Comparison of ENCODE assay signal across 23 cellular contexts in genomic region chr1:19068639-19069276, GRCh38.
DNase-seq lines count a peak whose midpoint lies in the region; ATAC-seq and TF ChIP-seq lines count a peak whose summit lies in the region.
"Had no signal": no experiment of that assay in that cellular context is flagged by ENCODE, and none has a peak within 500 bp of the region (broad histone marks: within the 10 kb centered on the region; RNA-seq: fewer than 3 reads in every experiment).

No MANE protein-coding gene starts in this region.

- TF ChIP-seq CTCF in SK-N-SH (IDR thresholded peaks at IDR 0.05) (no peak), PC-3 (conservative IDR thresholded peaks at IDR 0.05; ENCODE audit: low read depth, low read length) (no peak)

- H3K9me2 ChIP-seq in SK-N-SH (no peaks in the 10 kb centered on the region), PC-3 (replicated peaks; ENCODE audit: low read length) (no peaks in the 10 kb centered on the region)

- peak; percentile 11 for TF ChIP-seq RAD21 in SK-N-SH (IDR thresholded peaks at IDR 0.05; ENCODE audit: low read length)

- POLR2A ChIA-PET in SK-N-SH (lab: Yijun Ruan, JAX) = no interaction called here
- POLR2A ChIA-PET in PC-3 (lab: Charles Lee; ENCODE audit: unreplicated experiment) = no interaction called here
- POLR2A ChIA-PET in naive thymus-derived CD8-positive, alpha-beta T cell (lab: Charles Lee) = no interaction called here

- H3K9me3 Mint-ChIP-seq in stimulated activated effector memory CD8-positive, alpha-beta T cell treated with anti-CD3 and anti-CD28 coated beads, Interleukin-12 subunit alpha, Interleukin-12 subunit beta, amount 100 ng/mL, for 72 hours = no peaks in the 10 kb centered on the region
- no peaks in the 10 kb centered on the region for H3K9me3 Mint-ChIP-seq in naive thymus-derived CD8-positive, alpha-beta T cell
- H3K9me3 Mint-ChIP-seq: activated T-helper 1 cell treated with anti-CD3 and anti-CD28 coated beads, Interleukin-12 subunit alpha, Interleukin-12 subunit beta, Interleukin-2, Interleukin-4 antibody, amounts not matched to agents 30 ng/mL and 10 ng/mL and 1 ng/mL, durations not matched to agents 14 hours and 24 hours and 36 hours; immature natural killer cell had no signal

- H4K20me1 ChIP-seq in SK-N-SH (ENCODE audit: insufficient read depth) = no peaks in the 10 kb centered on the region
- H4K20me1 ChIP-seq in PC-3 (ENCODE audit: low read length) = no peaks in the 10 kb centered on the region

- peaks cover 12% of the 10 kb centered on the region for H3K36me3 Mint-ChIP-seq in stimulated activated effector memory CD8-positive, alpha-beta T cell treated with anti-CD3 and anti-CD28 coated beads, Interleukin-12 subunit alpha, Interleukin-12 subunit beta, amount 100 ng/mL, for 72 hours
- H3K36me3 Mint-ChIP-seq in naive thymus-derived CD8-positive, alpha-beta T cell = peaks cover 0 to 2% (median 0%) of the 10 kb centered on the region in 3 donors

- H3K36me3 ChIP-seq in SK-N-SH (replicated peaks in 1 of 2; ENCODE audit: control insufficient read depth in 1 of 2, insufficient read depth in 2 of 2, low read length in 1 of 2) (peaks cover 0 to 13% of the 10 kb centered on the region in 2 experiments), PC-3 (ENCODE audit: low read depth, low read length) (0 out of 2 replicates have a peak, but pooled peaks cover 1% of the 10 kb centered on the region)

- H3K27me3 Mint-ChIP-seq in naive thymus-derived CD8-positive, alpha-beta T cell = peaks cover 0 to 17% (median 0%) of the 10 kb centered on the region in 5 donors
- H3K27me3 Mint-ChIP-seq: activated CD4-positive, alpha-beta T cell treated with anti-CD3 and anti-CD28 coated beads for 36 hours; activated naive CD8-positive, alpha-beta T cell; B cell had no signal

- CTCF ChIA-PET in SK-N-SH (lab: Yijun Ruan, JAX) = interaction anchor here (0.6 to 6.8 kb wide), 6 partner anchors 76 to 174 kb away, joined by 3 to 34 read pairs (median 3); no protein-coding TSS in a partner anchor
- CTCF ChIA-PET in PC-3 (lab: Charles Lee) = no interaction called here

- peak overlapping the region; percentile 56 for H3K27ac Mint-ChIP-seq in stimulated activated effector memory CD8-positive, alpha-beta T cell treated with anti-CD3 and anti-CD28 coated beads, Interleukin-12 subunit alpha, Interleukin-12 subunit beta, amount 100 ng/mL, for 72 hours
- H3K27ac Mint-ChIP-seq in naive thymus-derived CD8-positive, alpha-beta T cell = peak overlapping the region in 2 of 10 donors; percentile 33 to 56
- H3K27ac Mint-ChIP-seq: activated CD4-positive, alpha-beta T cell treated with anti-CD3 and anti-CD28 coated beads for 36 hours; activated naive CD8-positive, alpha-beta T cell; activated T-helper 1 cell treated with anti-CD3 and anti-CD28 coated beads, Interleukin-12 subunit alpha, Interleukin-12 subunit beta, Interleukin-2, Interleukin-4 antibody, amounts not matched to agents 30 ng/mL and 10 ng/mL and 1 ng/mL, durations not matched to agents 14 hours and 24 hours and 36 hours; B cell had no signal

- no peaks in the 10 kb centered on the region for H3K9me3 ChIP-seq in SK-N-SH
- no peaks in the 10 kb centered on the region for H3K9me3 ChIP-seq in PC-3 (ENCODE audit: low read length)
- H3K9me3 ChIP-seq: HAP-1, left lung, neutrophil had no signal

- H3K4me3 ChIP-seq in SK-N-SH (ENCODE audit: low read depth in 2 of 2, low read length in 1 of 2) (no peak overlapping the region), PC-3 (ENCODE audit: low read length) (no peak overlapping the region)
- H3K4me3 ChIP-seq: HAP-1, left lung had no signal

- 77% methylated on average over 9 of the region's 11 CpGs for WGBS in SK-N-SH (ENCODE audit: low lambda C conversion rate)

- no peak for TF ChIP-seq POLR2A in erythroblast (IDR thresholded peaks at IDR 0.05; ENCODE audit: low read length)

- H3K27me3 ChIP-seq in SK-N-SH (ENCODE audit: insufficient read depth) (no peaks in the 10 kb centered on the region), PC-3 (ENCODE audit: low read length) (no peaks in the 10 kb centered on the region)
- H3K27me3 ChIP-seq: left lung, neutrophil had no signal

- intact Hi-C loops in PC-3 (cut with micrococcal nuclease) = no loop called here

- H3K4me1 Mint-ChIP-seq in stimulated activated effector memory CD8-positive, alpha-beta T cell treated with anti-CD3 and anti-CD28 coated beads, Interleukin-12 subunit alpha, Interleukin-12 subunit beta, amount 100 ng/mL, for 72 hours = peaks cover 12% of the 10 kb centered on the region
- peaks cover 11 to 44% (median 30%) of the 10 kb centered on the region in 4 donors for H3K4me1 Mint-ChIP-seq in naive thymus-derived CD8-positive, alpha-beta T cell
- H3K4me1 Mint-ChIP-seq: B cell had no signal

- DNase-seq in SK-N-SH = peak; percentile 80
- no peak for DNase-seq in PC-3
- peak; percentile 46 to 81 for DNase-seq in erythroblast (lab: John Stamatoyannopoulos, UW)
- no peak for DNase-seq in stimulated activated effector memory CD8-positive, alpha-beta T cell treated with anti-CD3 and anti-CD28 coated beads, Interleukin-12 subunit alpha, Interleukin-12 subunit beta, amount 100 ng/mL, for 72 hours (ENCODE audit: low spot score in 2 of 2)
- no peak for DNase-seq in naive thymus-derived CD8-positive, alpha-beta T cell
- DNase-seq: 8988T; activated CD4-positive, alpha-beta T cell treated with anti-CD3 and anti-CD28 coated beads for 36 hours; effector memory CD4-positive, alpha-beta T cell; immature natural killer cell; Karpas-422; left lung; NCI-H1048; NCI-H2029 treated with DMSO at 0.1 percent for 48 hours; NK-92 treated with Interleukin-12 subunit alpha and Interleukin-12 subunit beta, amount 100 ng/mL, for 24 hours; stimulated activated CD4-positive, alpha-beta T cell treated with anti-CD3 and anti-CD28 coated beads, Interleukin-4, amount 100 ng/mL, for 4 hours had no signal

- H3F3A ChIP-seq in SK-N-SH (replicated peaks; ENCODE audit: insufficient read depth) (no peaks in the 10 kb centered on the region), PC-3 (ENCODE audit: low read length, unreplicated experiment) (no peaks in the 10 kb centered on the region)

- H3K27ac ChIP-seq in SK-N-SH (ENCODE audit: low read depth in 2 of 2, low read length in 1 of 2) = peak overlapping the region in 1 of 2 experiments; percentile 53; a peak in 1 of 4 replicates
- H3K27ac ChIP-seq in PC-3 (ENCODE audit: low read length) = no peak overlapping the region
- H3K27ac ChIP-seq: left lung, neutrophil had no signal

- H3K9ac ChIP-seq in SK-N-SH (no peak overlapping the region), PC-3 (ENCODE audit: low read length) (no peak overlapping the region)

- no peak; the same call in 2 of the 3 replicates for ATAC-seq in SK-N-SH treated with all-trans-retinoic acid at 6 μM for 48 hours
- peak; percentile 3; the same call in 1 of the 2 replicates for ATAC-seq in PC-3
- ATAC-seq in stimulated activated effector memory CD8-positive, alpha-beta T cell treated with anti-CD3 and anti-CD28 coated beads, Interleukin-12 subunit alpha, Interleukin-12 subunit beta, amount 100 ng/mL, for 72 hours = no peak
- no peak for ATAC-seq in naive thymus-derived CD8-positive, alpha-beta T cell
- no peak for ATAC-seq in GM21367 (IDR thresholded peaks at IDR 0.05; ENCODE audit: unreplicated experiment)
- ATAC-seq in GM21381 (IDR thresholded peaks at IDR 0.05; ENCODE audit: unreplicated experiment) = no peak
- ATAC-seq: activated CD4-positive, alpha-beta T cell treated with anti-CD3 and anti-CD28 coated beads for 36 hours; left lung had no signal

- TF ChIP-seq EP300 in SK-N-SH (IDR thresholded peaks at IDR 0.05; ENCODE audit: borderline replicate concordance in 1 of 2, low read depth in 1 of 2, low read length in 1 of 2) = peak in 1 of 2 experiments; percentile 82; a peak in 2 of 4 replicates

- H3K4me3 Mint-ChIP-seq in stimulated activated effector memory CD8-positive, alpha-beta T cell treated with anti-CD3 and anti-CD28 coated beads, Interleukin-12 subunit alpha, Interleukin-12 subunit beta, amount 100 ng/mL, for 72 hours = no peak overlapping the region
- H3K4me3 Mint-ChIP-seq in naive thymus-derived CD8-positive, alpha-beta T cell = no peak overlapping the region
- H3K4me3 Mint-ChIP-seq: activated CD4-positive, alpha-beta T cell treated with anti-CD3 and anti-CD28 coated beads for 36 hours; activated naive CD8-positive, alpha-beta T cell; activated T-helper 1 cell treated with anti-CD3 and anti-CD28 coated beads, Interleukin-12 subunit alpha, Interleukin-12 subunit beta, Interleukin-2, Interleukin-4 antibody, amounts not matched to agents 30 ng/mL and 10 ng/mL and 1 ng/mL, durations not matched to agents 14 hours and 24 hours and 36 hours; B cell; immature natural killer cell had no signal

- H3K4me1 ChIP-seq in SK-N-SH (ENCODE audit: control insufficient read depth in 1 of 2, insufficient read depth in 2 of 2, low read depth in 1 of 2, low read length in 1 of 2) (peaks cover 0 to 41% of the 10 kb centered on the region in 2 experiments; a peak in 1 of 4 replicates), PC-3 (ENCODE audit: insufficient read depth, low read length) (peaks cover 28% of the 10 kb centered on the region)
- H3K4me1 ChIP-seq: HAP-1 had no signal

- H3K4me2 ChIP-seq in SK-N-SH (no peak overlapping the region), PC-3 (ENCODE audit: low read length) (no peak overlapping the region)

- H2AFZ ChIP-seq in SK-N-SH (ENCODE audit: low read depth) (no peak overlapping the region), PC-3 (ENCODE audit: low read length) (no peak overlapping the region)

- no peaks in the 10 kb centered on the region for H3K79me2 ChIP-seq in SK-N-SH (ENCODE audit: insufficient read depth)
- H3K79me2 ChIP-seq in PC-3 (ENCODE audit: low read length) = no peaks in the 10 kb centered on the region

- no TSS peak for BruUV-seq in PC-3 (replicated peaks; lab: Mats Ljungman, UMichigan)

TF ChIP-seq in SK-N-SH, 30 proteins besides CTCF, POLR2A, EP300 and RAD21 (continues in another document):
- TF ChIP-seq GATA2 (CRISPR knock-in tag; IDR thresholded peaks at IDR 0.05) = peak; percentile 93
- TF ChIP-seq TCF12 (IDR thresholded peaks at IDR 0.05) = no peak
- TF ChIP-seq NFIC (IDR thresholded peaks at IDR 0.05; ENCODE audit: borderline replicate concordance) = no peak
- TF ChIP-seq, protein P1, sequence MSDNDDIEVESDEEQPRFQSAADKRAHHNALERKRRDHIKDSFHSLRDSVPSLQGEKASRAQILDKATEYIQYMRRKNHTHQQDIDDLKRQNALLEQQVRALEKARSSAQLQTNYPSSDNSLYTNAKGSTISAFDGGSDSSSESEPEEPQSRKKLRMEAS (IDR thresholded peaks at IDR 0.05; ENCODE audit: low read depth) = no peak
- peak; percentile 94 for TF ChIP-seq MXI1 (IDR thresholded peaks at IDR 0.05; ENCODE audit: low read depth, low read length)

Comparison
In these comparisons a context has a peak if more than half of its experiments do, and no peak if none do; other contexts are left out.
1. DNase-seq: peak in SK-N-SH (single experiment) and erythroblast (2 of 2); none in PC-3 (single experiment), stimulated activated effector memory CD8-positive, alpha-beta T cell treated with anti-CD3 and anti-CD28 coated beads, Interleukin-12 subunit alpha, Interleukin-12 subunit beta, amount 100 ng/mL, for 72 hours (0 of 2) and naive thymus-derived CD8-positive, alpha-beta T cell (0 of 10).